1 cellular context compared by ENCODE assay signal in the genomic region with DNA sequence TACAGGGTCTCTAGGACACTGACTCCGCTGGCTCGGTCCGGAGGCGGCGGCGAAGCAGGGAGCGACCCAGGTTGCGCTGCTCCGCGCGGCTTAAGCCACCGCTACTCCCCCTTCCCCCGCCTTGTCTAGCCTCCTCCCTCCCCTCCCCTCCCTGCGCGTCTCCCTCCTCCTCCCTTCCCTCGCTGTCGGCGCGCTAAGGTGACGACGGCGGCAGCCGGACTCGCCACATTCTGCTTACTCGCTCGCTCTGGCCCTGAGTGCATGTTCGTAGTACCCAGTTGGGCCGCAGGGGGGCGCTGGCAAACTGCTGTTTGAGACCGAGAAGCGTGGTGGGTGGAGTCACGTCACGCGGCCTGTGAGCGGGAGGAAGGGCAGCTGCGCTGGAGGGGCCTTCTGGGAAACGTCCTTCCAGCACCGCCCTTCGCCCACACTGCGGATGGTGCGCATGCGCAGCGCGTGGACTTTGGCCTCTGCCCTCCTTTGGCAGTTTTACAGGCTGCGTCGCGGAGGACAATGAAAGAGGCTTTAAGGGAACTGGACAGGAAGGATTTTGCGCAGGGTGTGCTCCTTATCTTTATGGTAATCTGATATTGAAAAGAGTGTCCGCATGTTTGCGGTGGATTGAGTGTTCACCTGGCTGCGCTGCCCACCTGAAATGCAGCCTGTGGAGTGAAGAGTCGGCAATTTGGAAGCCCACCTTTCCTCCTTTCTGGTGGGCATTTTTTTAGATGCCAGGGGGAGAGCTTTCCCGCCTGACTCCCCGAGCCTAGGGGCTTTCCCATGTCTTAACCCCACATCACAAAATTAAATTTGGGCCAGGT.
TF ChIP-seq lines count a peak whose summit lies in the region.

A gene with protein sequence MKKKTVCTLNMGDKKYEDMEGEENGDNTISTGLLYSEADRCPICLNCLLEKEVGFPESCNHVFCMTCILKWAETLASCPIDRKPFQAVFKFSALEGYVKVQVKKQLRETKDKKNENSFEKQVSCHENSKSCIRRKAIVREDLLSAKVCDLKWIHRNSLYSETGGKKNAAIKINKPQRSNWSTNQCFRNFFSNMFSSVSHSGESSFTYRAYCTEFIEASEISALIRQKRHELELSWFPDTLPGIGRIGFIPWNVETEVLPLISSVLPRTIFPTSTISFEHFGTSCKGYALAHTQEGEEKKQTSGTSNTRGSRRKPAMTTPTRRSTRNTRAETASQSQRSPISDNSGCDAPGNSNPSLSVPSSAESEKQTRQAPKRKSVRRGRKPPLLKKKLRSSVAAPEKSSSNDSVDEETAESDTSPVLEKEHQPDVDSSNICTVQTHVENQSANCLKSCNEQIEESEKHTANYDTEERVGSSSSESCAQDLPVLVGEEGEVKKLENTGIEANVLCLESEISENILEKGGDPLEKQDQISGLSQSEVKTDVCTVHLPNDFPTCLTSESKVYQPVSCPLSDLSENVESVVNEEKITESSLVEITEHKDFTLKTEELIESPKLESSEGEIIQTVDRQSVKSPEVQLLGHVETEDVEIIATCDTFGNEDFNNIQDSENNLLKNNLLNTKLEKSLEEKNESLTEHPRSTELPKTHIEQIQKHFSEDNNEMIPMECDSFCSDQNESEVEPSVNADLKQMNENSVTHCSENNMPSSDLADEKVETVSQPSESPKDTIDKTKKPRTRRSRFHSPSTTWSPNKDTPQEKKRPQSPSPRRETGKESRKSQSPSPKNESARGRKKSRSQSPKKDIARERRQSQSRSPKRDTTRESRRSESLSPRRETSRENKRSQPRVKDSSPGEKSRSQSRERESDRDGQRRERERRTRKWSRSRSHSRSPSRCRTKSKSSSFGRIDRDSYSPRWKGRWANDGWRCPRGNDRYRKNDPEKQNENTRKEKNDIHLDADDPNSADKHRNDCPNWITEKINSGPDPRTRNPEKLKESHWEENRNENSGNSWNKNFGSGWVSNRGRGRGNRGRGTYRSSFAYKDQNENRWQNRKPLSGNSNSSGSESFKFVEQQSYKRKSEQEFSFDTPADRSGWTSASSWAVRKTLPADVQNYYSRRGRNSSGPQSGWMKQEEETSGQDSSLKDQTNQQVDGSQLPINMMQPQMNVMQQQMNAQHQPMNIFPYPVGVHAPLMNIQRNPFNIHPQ (N-terminal part only) (minus strand): TSS at position 107 of the 821 bp plus-strand sequence. CDS start 26,407 bp downstream, outside the sequence.

TF ChIP-seq in HEK293, 187 proteins besides CTCF, POLR2A, EP300 and RAD21 (continued from another document and continues in another):
- TF ChIP-seq HIC1 (tag by site-specific recombination; IDR thresholded peaks at IDR 0.05) (peak; percentile 94), ZNF248 (tag by site-specific recombination; IDR thresholded peaks at IDR 0.05) (no peak), ZNF518A (tag by site-specific recombination; conservative IDR thresholded peaks at IDR 0.05; ENCODE audit: low read depth) (no peak), ZNF785 (tag by site-specific recombination; IDR thresholded peaks at IDR 0.05) (no peak), ZSCAN18 (tag by site-specific recombination; IDR thresholded peaks at IDR 0.05) (no peak), ZNF16 (tag by site-specific recombination; IDR thresholded peaks at IDR 0.05; ENCODE audit: low read depth) (no peak), ZNF169 (tag by site-specific recombination; IDR thresholded peaks at IDR 0.05) (no peak), ZNF423 (tag by site-specific recombination; IDR thresholded peaks at IDR 0.05) (no peak), EGR2 (tag by site-specific recombination; IDR thresholded peaks at IDR 0.05; ENCODE audit: low read depth) (peak; percentile 82), ZNF664 (tag by site-specific recombination; IDR thresholded peaks at IDR 0.05) (no peak), REPIN1 (tag by site-specific recombination; IDR thresholded peaks at IDR 0.05; ENCODE audit: low read depth) (no peak), ZNF510 (tag by site-specific recombination; IDR thresholded peaks at IDR 0.05; ENCODE audit: insufficient replicate concordance) (no peak), GFI1B (tag by site-specific recombination; IDR thresholded peaks at IDR 0.05) (no peak), ZNF174 (tag by site-specific recombination; IDR thresholded peaks at IDR 0.05) (no peak), SCRT2 (tag by site-specific recombination; IDR thresholded peaks at IDR 0.05) (no peak), ZNF335 (tag by site-specific recombination; conservative IDR thresholded peaks at IDR 0.05) (peak; percentile 84), ZXDB (tag by site-specific recombination; IDR thresholded peaks at IDR 0.05) (peak; percentile 9), ZNF48 (tag by site-specific recombination; IDR thresholded peaks at IDR 0.05) (no peak), ZIC2 (tag by site-specific recombination; IDR thresholded peaks at IDR 0.05) (peak; percentile 54; the same call in 1 of the 2 replicates), ZNF18 (tag by site-specific recombination; IDR thresholded peaks at IDR 0.05) (no peak), ZNF214 (tag by site-specific recombination; IDR thresholded peaks at IDR 0.05; ENCODE audit: borderline replicate concordance) (no peak), ZNF114 (tag by site-specific recombination; IDR thresholded peaks at IDR 0.05) (no peak), SP2 (tag by site-specific recombination; IDR thresholded peaks at IDR 0.05) (peak; percentile 84), BCL11B (tag by site-specific recombination; IDR thresholded peaks at IDR 0.05; ENCODE audit: low read depth) (peak; percentile 83), IKZF3 (tag by site-specific recombination; IDR thresholded peaks at IDR 0.05) (no peak), ZNF266 (tag by site-specific recombination; IDR thresholded peaks at IDR 0.05; ENCODE audit: low read depth) (no peak), MYNN (tag by site-specific recombination; IDR thresholded peaks at IDR 0.05; ENCODE audit: borderline replicate concordance) (no peak), ZNF585B (tag by site-specific recombination; IDR thresholded peaks at IDR 0.05) (no peak), KLF8 (tag by site-specific recombination; IDR thresholded peaks at IDR 0.05) (peak; percentile 96), WT1 (tag by site-specific recombination; IDR thresholded peaks at IDR 0.05) (peak; percentile 96), MZF1 (tag by site-specific recombination; IDR thresholded peaks at IDR 0.05; ENCODE audit: borderline replicate concordance) (peak; percentile 64; the same call in 1 of the 2 replicates), ZNF707 (tag by site-specific recombination; IDR thresholded peaks at IDR 0.05) (no peak), ZNF670 (tag by site-specific recombination; IDR thresholded peaks at IDR 0.05; ENCODE audit: low read depth) (no peak), ZNF24 (tag by site-specific recombination; IDR thresholded peaks at IDR 0.05) (peak; percentile 63), ZNF600 (tag by site-specific recombination; IDR thresholded peaks at IDR 0.05) (peak; percentile 93)
- TF ChIP-seq, protein P1, sequence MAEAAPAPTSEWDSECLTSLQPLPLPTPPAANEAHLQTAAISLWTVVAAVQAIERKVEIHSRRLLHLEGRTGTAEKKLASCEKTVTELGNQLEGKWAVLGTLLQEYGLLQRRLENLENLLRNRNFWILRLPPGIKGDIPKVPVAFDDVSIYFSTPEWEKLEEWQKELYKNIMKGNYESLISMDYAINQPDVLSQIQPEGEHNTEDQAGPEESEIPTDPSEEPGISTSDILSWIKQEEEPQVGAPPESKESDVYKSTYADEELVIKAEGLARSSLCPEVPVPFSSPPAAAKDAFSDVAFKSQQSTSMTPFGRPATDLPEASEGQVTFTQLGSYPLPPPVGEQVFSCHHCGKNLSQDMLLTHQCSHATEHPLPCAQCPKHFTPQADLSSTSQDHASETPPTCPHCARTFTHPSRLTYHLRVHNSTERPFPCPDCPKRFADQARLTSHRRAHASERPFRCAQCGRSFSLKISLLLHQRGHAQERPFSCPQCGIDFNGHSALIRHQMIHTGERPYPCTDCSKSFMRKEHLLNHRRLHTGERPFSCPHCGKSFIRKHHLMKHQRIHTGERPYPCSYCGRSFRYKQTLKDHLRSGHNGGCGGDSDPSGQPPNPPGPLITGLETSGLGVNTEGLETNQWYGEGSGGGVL (tag by site-specific recombination; IDR thresholded peaks at IDR 0.05): peak; percentile 99
- TF ChIP-seq, protein P2, sequence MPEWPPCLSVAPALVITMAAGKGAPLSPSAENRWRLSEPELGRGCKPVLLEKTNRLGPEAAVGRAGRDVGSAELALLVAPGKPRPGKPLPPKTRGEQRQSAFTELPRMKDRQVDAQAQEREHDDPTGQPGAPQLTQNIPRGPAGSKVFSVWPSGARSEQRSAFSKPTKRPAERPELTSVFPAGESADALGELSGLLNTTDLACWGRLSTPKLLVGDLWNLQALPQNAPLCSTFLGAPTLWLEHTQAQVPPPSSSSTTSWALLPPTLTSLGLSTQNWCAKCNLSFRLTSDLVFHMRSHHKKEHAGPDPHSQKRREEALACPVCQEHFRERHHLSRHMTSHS (tag by site-specific recombination; IDR thresholded peaks at IDR 0.05): no peak
- TF ChIP-seq, protein P3, sequence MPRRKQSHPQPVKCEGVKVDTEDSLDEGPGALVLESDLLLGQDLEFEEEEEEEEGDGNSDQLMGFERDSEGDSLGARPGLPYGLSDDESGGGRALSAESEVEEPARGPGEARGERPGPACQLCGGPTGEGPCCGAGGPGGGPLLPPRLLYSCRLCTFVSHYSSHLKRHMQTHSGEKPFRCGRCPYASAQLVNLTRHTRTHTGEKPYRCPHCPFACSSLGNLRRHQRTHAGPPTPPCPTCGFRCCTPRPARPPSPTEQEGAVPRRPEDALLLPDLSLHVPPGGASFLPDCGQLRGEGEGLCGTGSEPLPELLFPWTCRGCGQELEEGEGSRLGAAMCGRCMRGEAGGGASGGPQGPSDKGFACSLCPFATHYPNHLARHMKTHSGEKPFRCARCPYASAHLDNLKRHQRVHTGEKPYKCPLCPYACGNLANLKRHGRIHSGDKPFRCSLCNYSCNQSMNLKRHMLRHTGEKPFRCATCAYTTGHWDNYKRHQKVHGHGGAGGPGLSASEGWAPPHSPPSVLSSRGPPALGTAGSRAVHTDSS (tag by site-specific recombination; IDR thresholded peaks at IDR 0.05): peak; percentile 33; the same call in 1 of the 2 replicates
